ENCODE assay signal across 10 cellular contexts in the genomic region with DNA sequence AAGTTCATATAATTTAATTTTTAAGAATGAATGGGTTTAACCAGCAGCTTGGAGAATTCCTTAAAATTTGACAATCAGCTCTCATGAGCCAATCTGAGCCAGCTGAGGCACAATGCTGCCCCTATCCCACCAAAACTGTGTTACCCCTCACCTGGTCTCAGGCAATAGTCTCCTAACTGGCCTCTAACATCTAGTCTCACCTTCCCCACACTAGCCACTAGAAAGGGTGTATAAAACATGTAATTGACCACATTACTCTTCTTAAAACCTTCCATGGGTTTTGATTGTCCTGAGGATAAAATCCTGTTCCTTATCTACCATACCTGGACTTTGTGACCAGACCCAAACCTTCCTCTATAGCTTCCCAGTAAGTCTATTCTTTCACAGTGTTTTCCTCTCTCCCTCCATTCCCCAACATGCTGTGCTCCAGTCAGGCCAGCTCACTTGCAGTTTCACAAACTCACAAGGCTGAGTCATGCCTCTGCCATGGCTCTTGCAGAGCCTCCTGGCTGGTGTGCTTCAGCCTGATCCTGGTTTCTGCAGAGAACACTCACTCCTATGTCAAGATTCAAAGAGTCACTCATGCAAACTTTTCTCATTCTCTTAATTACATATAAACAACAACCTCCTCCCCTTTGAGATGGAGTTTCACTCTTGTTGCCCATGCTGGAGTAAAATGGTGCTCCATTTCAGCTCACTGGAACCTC. TPM values are rescaled to one million over a fixed set of nuclear protein-coding genes. Genes with fewer than 3 reads are reported as not detected.
DNase-seq lines count a peak whose midpoint lies in the region; ATAC-seq and TF ChIP-seq lines count a peak whose summit lies in the region.
"Had no signal": no experiment of that assay in that cellular context is flagged by ENCODE, and none has a peak within 500 bp of the region (broad histone marks: within the 10 kb centered on the region; RNA-seq: fewer than 3 reads in every experiment).

No MANE protein-coding gene starts in this region.

- no peak overlapping the region for H2AFZ ChIP-seq in PC-9

- ATAC-seq in activated naive CD4-positive, alpha-beta T cell treated with anti-CD3 and anti-CD28 coated beads, Interleukin-2, amount 50 U/mL, for 72 hours: peak; percentile 79 to 88
- ATAC-seq in T-helper 17 cell (no peak), GM18858 (IDR thresholded peaks at IDR 0.05; ENCODE audit: unreplicated experiment) (no peak), Right ventricle myocardium inferior (no peak)
- ATAC-seq: effector memory CD8-positive, alpha-beta T cell had no signal

- no peaks in the 10 kb centered on the region for H4K20me1 ChIP-seq in PC-9 (ENCODE audit: insufficient read depth)

- H3K4me3 ChIP-seq in PC-9 (no peak overlapping the region), epithelial cell of proximal tubule (ENCODE audit: low read depth, low read length) (no peak overlapping the region)

- H3K79me2 ChIP-seq in PC-9 (ENCODE audit: low read depth): no peaks in the 10 kb centered on the region

- H3K9me3 ChIP-seq in PC-9 (ENCODE audit: insufficient read depth, low read depth) (no peaks in the 10 kb centered on the region), T-helper 17 cell (ENCODE audit: control insufficient read depth, low read length, poor library complexity, severe bottlenecking) (no peaks in the 10 kb centered on the region)

- peaks cover 0 to 15% of the 10 kb centered on the region in 2 donors for H3K36me3 Mint-ChIP-seq in activated naive CD4-positive, alpha-beta T cell treated with anti-CD3 and anti-CD28 coated beads, Interleukin-2, amount 50 U/mL, for 72 hours
- H3K36me3 Mint-ChIP-seq in activated naive CD4-positive, alpha-beta T cell treated with anti-CD3 and anti-CD28 coated beads, Interleukin-2, amount 10 ng/mL, durations not matched to agents 7 days and 5 days: peaks cover 14% of the 10 kb centered on the region
- H3K36me3 Mint-ChIP-seq in T-helper 17 cell (ENCODE audit: low read depth): peaks cover 7% of the 10 kb centered on the region

- peaks cover 31% of the 10 kb centered on the region for H3K4me1 Mint-ChIP-seq in activated naive CD4-positive, alpha-beta T cell treated with anti-CD3 and anti-CD28 coated beads, Interleukin-2, amount 10 ng/mL, durations not matched to agents 7 days and 5 days
- peaks cover 15% of the 10 kb centered on the region for H3K4me1 Mint-ChIP-seq in T-helper 17 cell

- no peaks in the 10 kb centered on the region for H3K27me3 ChIP-seq in PC-9 (ENCODE audit: insufficient read depth, low read depth)

- H3K27me3 Mint-ChIP-seq in activated naive CD4-positive, alpha-beta T cell treated with anti-CD3 and anti-CD28 coated beads, Interleukin-2, amount 10 ng/mL, durations not matched to agents 7 days and 5 days: no peaks in the 10 kb centered on the region
- peaks cover 18% of the 10 kb centered on the region for H3K27me3 Mint-ChIP-seq in T-helper 17 cell

- DNase-seq in activated naive CD4-positive, alpha-beta T cell treated with anti-CD3 and anti-CD28 coated beads, Interleukin-2, amount 50 U/mL, for 72 hours (ENCODE audit: low spot score in 2 of 2): peak in 1 of 2 donors; percentile 16
- DNase-seq in activated naive CD4-positive, alpha-beta T cell treated with anti-CD3 and anti-CD28 coated beads, Interleukin-2, amount 10 ng/mL, durations not matched to agents 7 days and 5 days: no peak
- peak; percentile 9 to 44 for DNase-seq in PC-9
- peak; percentile 45 for DNase-seq in epithelial cell of proximal tubule (ENCODE audit: low read depth)
- peak; percentile 74 for DNase-seq in stromal cell of bone marrow (ENCODE audit: low read depth)
- DNase-seq in T-helper 17 cell: no peak
- no peak for DNase-seq in Right ventricle myocardium inferior (ENCODE audit: missing footprints)
- DNase-seq: effector memory CD8-positive, alpha-beta T cell; NCI-H526 treated with DMSO at 0.1 percent for 48 hours had no signal

- H3K36me3 ChIP-seq in PC-9 (ENCODE audit: low read depth): no peaks in the 10 kb centered on the region

- no peak overlapping the region for H3K27ac ChIP-seq in PC-9

- H3K4me2 ChIP-seq in PC-9: no peak overlapping the region

- peaks cover 25% of the 10 kb centered on the region for H3K4me1 ChIP-seq in PC-9 (replicated peaks; ENCODE audit: insufficient read depth)

- no TSS peak for BruUV-seq in PC-9 (replicated peaks; lab: Mats Ljungman, UMichigan)

- H3K27ac Mint-ChIP-seq in activated naive CD4-positive, alpha-beta T cell treated with anti-CD3 and anti-CD28 coated beads, Interleukin-2, amount 50 U/mL, for 72 hours: no peak overlapping the region
- H3K27ac Mint-ChIP-seq in activated naive CD4-positive, alpha-beta T cell treated with anti-CD3 and anti-CD28 coated beads, Interleukin-2, amount 10 ng/mL, durations not matched to agents 7 days and 5 days: no peak overlapping the region
- H3K27ac Mint-ChIP-seq in T-helper 17 cell: no peak overlapping the region
- H3K27ac Mint-ChIP-seq: effector memory CD8-positive, alpha-beta T cell had no signal

- POLR2A ChIA-PET in PC-9 (lab: Charles Lee; ENCODE audit: unreplicated experiment): interaction anchor here (0.6 kb wide), 1 partner anchor 403 kb away, joined by 3 read pairs; no protein-coding TSS in a partner anchor

- no peaks in the 10 kb centered on the region for H3K9me2 ChIP-seq in PC-9 (ENCODE audit: insufficient read depth)

- CTCF ChIA-PET in activated naive CD4-positive, alpha-beta T cell treated with anti-CD3 and anti-CD28 coated beads, Interleukin-2, amount 10 ng/mL, durations not matched to agents 7 days and 5 days (lab: Charles Lee): no interaction called here
- CTCF ChIA-PET in PC-9 (lab: Charles Lee): no interaction called here

- intact Hi-C loops in PC-9 (cut with micrococcal nuclease; ENCODE audit: unreplicated experiment): no loop called here
- intact Hi-C loops in Right ventricle myocardium inferior (cut with DNase I): no loop called here

- peaks cover 0 to 12% of the 10 kb centered on the region in 2 donors for H3K9me3 Mint-ChIP-seq in activated naive CD4-positive, alpha-beta T cell treated with anti-CD3 and anti-CD28 coated beads, Interleukin-2, amount 50 U/mL, for 72 hours
- peaks cover 8% of the 10 kb centered on the region for H3K9me3 Mint-ChIP-seq in activated naive CD4-positive, alpha-beta T cell treated with anti-CD3 and anti-CD28 coated beads, Interleukin-2, amount 10 ng/mL, durations not matched to agents 7 days and 5 days
- H3K9me3 Mint-ChIP-seq: effector memory CD8-positive, alpha-beta T cell had no signal

- no peak overlapping the region for H3K4me3 Mint-ChIP-seq in activated naive CD4-positive, alpha-beta T cell treated with anti-CD3 and anti-CD28 coated beads, Interleukin-2, amount 10 ng/mL, durations not matched to agents 7 days and 5 days
- no peak overlapping the region for H3K4me3 Mint-ChIP-seq in T-helper 17 cell
- H3K4me3 Mint-ChIP-seq: effector memory CD8-positive, alpha-beta T cell had no signal

- H3F3A ChIP-seq in PC-9 (ENCODE audit: insufficient read depth, low read depth): 0 out of 2 replicates have a peak, but pooled peaks cover 6% of the 10 kb centered on the region

- TF ChIP-seq CTCF in PC-9 (conservative IDR thresholded peaks at IDR 0.05) (no peak), epithelial cell of proximal tubule (conservative IDR thresholded peaks at IDR 0.05; ENCODE audit: low read depth, low read length) (no peak)

RNA-seq across cellular contexts. Expression of a gene that starts 16.0 kb away (rescaled TPM):
- 10 to 100 TPM; 25.1 to 29.1 TPM for total RNA-seq in activated naive CD4-positive, alpha-beta T cell treated with anti-CD3 and anti-CD28 coated beads, Interleukin-2, amount 50 U/mL, for 72 hours
- 14.1 and 15.9 TPM in 2 replicates for total RNA-seq in PC-9 (2021)
- total RNA-seq in epithelial cell of proximal tubule: 8.8 and 13.3 TPM in 2 replicates
- total RNA-seq in T-helper 17 cell: 10 to 100 TPM; 33.4 to 33.6 TPM
- total RNA-seq in Right ventricle myocardium inferior: 7.6 TPM

Comparison
In these comparisons a context has a peak if more than half of its experiments do, and no peak if none do; other contexts are left out.
1. ATAC-seq: peak in activated naive CD4-positive, alpha-beta T cell treated with anti-CD3 and anti-CD28 coated beads, Interleukin-2, amount 50 U/mL, for 72 hours (2 of 2); none in T-helper 17 cell (single experiment), GM18858 (single experiment) and Right ventricle myocardium inferior (single experiment).
2. DNase-seq: peak in PC-9 (2 of 2), epithelial cell of proximal tubule (single experiment) and stromal cell of bone marrow (single experiment); none in activated naive CD4-positive, alpha-beta T cell treated with anti-CD3 and anti-CD28 coated beads, Interleukin-2, amount 10 ng/mL, durations not matched to agents 7 days and 5 days (single experiment), T-helper 17 cell (0 of 3) and Right ventricle myocardium inferior (single experiment).